ENCODE assay signal across 8 cellular contexts in genomic region chr7:87220026-87220733, GRCh38. TPM values are rescaled to one million over a fixed set of nuclear protein-coding genes. Genes with fewer than 3 reads are reported as not detected.
DNase-seq lines count a peak whose midpoint lies in the region; ATAC-seq, FAIRE-seq and TF ChIP-seq lines count a peak whose summit lies in the region.

No MANE protein-coding gene starts in this region.

- H3K36me3 ChIP-seq in GM23248 (ENCODE audit: low read depth) = no peaks in the 10 kb centered on the region
- no peaks in the 10 kb centered on the region for H3K36me3 ChIP-seq in pancreas
- H3K36me3 ChIP-seq in tibial artery = no peaks in the 10 kb centered on the region

- H3K27me3 Mint-ChIP-seq in activated naive CD8-positive, alpha-beta T cell = no peaks in the 10 kb centered on the region

- H3K27ac ChIP-seq in GM23248 (peak overlapping the region; percentile 91), pancreas (peak overlapping the region; percentile 56 to 85 (median 80)), tibial artery (peak overlapping the region; percentile 84 to 85)

- H3K4me2 ChIP-seq in GM23248 (ENCODE audit: unreplicated experiment) = peak overlapping the region; percentile 94

- H3K36me3 Mint-ChIP-seq in activated naive CD8-positive, alpha-beta T cell = no peaks in the 10 kb centered on the region

- no peaks in the 10 kb centered on the region for H3K9me3 Mint-ChIP-seq in activated naive CD8-positive, alpha-beta T cell (ENCODE audit: low read depth)

- ATAC-seq in Right ventricle myocardium inferior (peak; percentile 84), pancreas (peak; percentile 82 to 91 (median 84))

- TF ChIP-seq CTCF in pancreas (IDR thresholded peaks at IDR 0.05) (no peak), tibial artery (IDR thresholded peaks at IDR 0.05) (no peak)

- H3K9me3 ChIP-seq in GM23248 (ENCODE audit: low read depth) (no peaks in the 10 kb centered on the region), pancreas (no peaks in the 10 kb centered on the region), tibial artery (no peaks in the 10 kb centered on the region)

- peaks cover 41% of the 10 kb centered on the region for H3K4me1 Mint-ChIP-seq in activated naive CD8-positive, alpha-beta T cell (ENCODE audit: low read depth)

- H2AFZ ChIP-seq in GM23248 = peak overlapping the region; percentile 89

- H3K79me2 ChIP-seq in GM23248 (ENCODE audit: insufficient read depth) = peaks cover 56% of the 10 kb centered on the region

- peak overlapping the region; percentile 98 for H3K27ac Mint-ChIP-seq in activated naive CD8-positive, alpha-beta T cell

- peaks cover 13% of the 10 kb centered on the region; the same call in 1 of the 2 replicates for H3F3A ChIP-seq in GM23248 (ENCODE audit: insufficient read depth)

- intact Hi-C loops in Right ventricle myocardium inferior (cut with DNase I) = loop anchor here (10.0 kb wide), 1 partner anchor 165 kb away; the partner anchor contains the start of gene ELAPOR2
- intact Hi-C loops in pancreas (cut with DNase I) = no loop called here
- intact Hi-C loops in tibial artery (cut with DNase I; ENCODE audit: low total_unique reads) = no loop called here

- in situ Hi-C loops in GM23248 (cut with MboI) = no loop called here
- in situ Hi-C loops in SK-MEL-5 (cut with HindIII; ENCODE audit: low pct_unique_long_range_greater_than_20kb, low sequenced_read_pairs) = no loop called here

- 0 to 1% methylated on average over 73 to 74 of the region's 75 CpGs for WGBS in GM23248 (ENCODE audit: low coverage in 1 of 2, low lambda C conversion rate in 2 of 2, missing lambda C conversion rate in 2 of 2), 2 experiments
- WGBS in pancreas, 2 donors = 0% methylated on average over 58 to 75 of the region's 75 CpGs

- peak overlapping the region; percentile 99 for H3K9ac ChIP-seq in GM23248

- H3K4me1 ChIP-seq in GM23248 (ENCODE audit: insufficient read depth) (peaks cover 22% of the 10 kb centered on the region), pancreas (peaks cover 5 to 15% (median 13%) of the 10 kb centered on the region in 3 donors), tibial artery (peaks cover 0 to 30% (median 14%) of the 10 kb centered on the region in 4 donors)

- no peaks in the 10 kb centered on the region for H4K20me1 ChIP-seq in GM23248 (ENCODE audit: insufficient read depth)

- no peak for FAIRE-seq in pancreas (lab: Jason Lieb, UNC)

- H3K4me3 Mint-ChIP-seq in activated naive CD8-positive, alpha-beta T cell = peak overlapping the region; percentile 97

- H3K27me3 ChIP-seq in GM23248 (replicated peaks; ENCODE audit: insufficient read depth) = no peaks in the 10 kb centered on the region
- H3K27me3 ChIP-seq in pancreas = no peaks in the 10 kb centered on the region
- H3K27me3 ChIP-seq in tibial artery = peaks cover 0 to 4% of the 10 kb centered on the region in 2 donors

- no peaks in the 10 kb centered on the region for H3K9me2 ChIP-seq in GM23248 (ENCODE audit: insufficient read depth)

- H3K4me3 ChIP-seq in GM23248 (peak overlapping the region; percentile 99), pancreas (peak overlapping the region; percentile 46 to 88 (median 58)), tibial artery (peak overlapping the region; percentile 65 to 74)

- DNase-seq in EL (peak; percentile 82), GM23248 (peak; percentile 93), LHCN-M2 (ENCODE audit: low read depth) (peak; percentile 80), SK-MEL-5 (ENCODE audit: low read depth, low spot score) (peak; percentile 74), Right ventricle myocardium inferior (ENCODE audit: missing footprints) (peak; percentile 89), pancreas (peak; percentile 63 to 92 (median 80)), tibial artery (peak; percentile 74 to 86)

RNA-seq across cellular contexts. Expression of gene TMEM243, which starts 0.6 kb away (rescaled TPM):
- total RNA-seq in GM23248 (2014; rRNA removed; shearing (Covaris generic)) = 52.7 and 61.7 TPM in 2 replicates
- polyA plus RNA-seq in GM23248 (2016; fragmentation: Nextera tagmentation; extraction: Ambion mirVana) = 68.1 and 76.9 TPM in 2 replicates
- 39.0 and 43.3 TPM in 2 replicates for total RNA-seq in LHCN-M2 (2014; rRNA removed)
- 15.5 TPM for polyA plus RNA-seq in LHCN-M2 (2012)
- 40.2 and 43.6 TPM in 2 replicates for total RNA-seq in SK-MEL-5 (2014; rRNA removed; shearing (Covaris generic))
- 24.1 and 24.8 TPM in 2 replicates for polyA plus RNA-seq in SK-MEL-5 (2015; cell fraction: cytosol; rRNA removed)
- 73.1 and 93.3 TPM in 2 replicates for polyA plus RNA-seq in SK-MEL-5 (2015; cell fraction: nucleus; rRNA removed)
- 5.9 TPM for total RNA-seq in Right ventricle myocardium inferior
- 10 to 100 TPM; 13.4 to 20.2 (median 15.2) TPM for total RNA-seq in pancreas
- 10 to 100 TPM; 13.5 to 23.1 TPM for polyA plus RNA-seq in pancreas

Comparison
In these comparisons a context has a peak if more than half of its experiments do, and no peak if none do; other contexts are left out.
1. Peak in every context shown above with its lines: DNase-seq, ATAC-seq, H3K4me3 ChIP-seq and H3K27ac ChIP-seq.